In the genomic region with DNA sequence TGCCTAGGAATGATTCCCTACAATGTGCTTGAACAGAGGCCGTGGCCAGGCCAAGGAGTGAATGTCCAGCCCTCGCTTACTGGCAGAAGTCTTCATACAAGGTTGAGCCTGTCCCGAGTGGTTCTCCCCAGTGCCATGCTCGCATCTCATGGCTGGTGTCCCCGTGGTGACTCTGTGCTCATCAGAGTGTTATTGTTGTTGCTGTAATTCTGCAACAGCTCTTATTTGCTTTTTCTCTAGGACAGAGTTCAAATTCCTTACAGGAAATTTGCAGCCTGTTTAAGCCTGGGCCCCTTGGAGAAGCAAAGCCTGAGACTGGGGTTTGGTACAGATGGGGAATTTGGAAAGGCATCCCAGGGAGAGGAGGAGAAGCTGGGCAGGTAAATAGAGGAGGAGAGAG, we compare ENCODE assay signal across 23 cellular contexts.
"Had no signal": no experiment of that assay in that cellular context is flagged by ENCODE, and none has a peak within 500 bp of the region (broad histone marks: within the 10 kb centered on the region; RNA-seq: fewer than 3 reads in every experiment).

No MANE protein-coding gene starts in this region.

- H3K4me1 Mint-ChIP-seq: activated naive CD4-positive, alpha-beta T cell treated with anti-CD3 and anti-CD28 coated beads, Interleukin-2, amount 50 U/mL, for 24 hours; immature natural killer cell; memory B cell had no signal

- ATAC-seq: body of pancreas, foreskin keratinocyte, left ventricle myocardium superior, sciatic nerve had no signal

- H3K79me2 ChIP-seq: parathyroid adenoma had no signal

- H3K27ac ChIP-seq: body of pancreas, cardiac muscle cell, foreskin keratinocyte, parathyroid adenoma, thoracic aorta, upper lobe of left lung had no signal

- H3K9me3 ChIP-seq: body of pancreas, thoracic aorta, upper lobe of left lung had no signal

- H3K4me3 Mint-ChIP-seq: activated naive CD4-positive, alpha-beta T cell treated with anti-CD3 and anti-CD28 coated beads, Interleukin-2, amount 50 U/mL, for 24 hours; immature natural killer cell; memory B cell; nephron had no signal

- H3K4me1 ChIP-seq: body of pancreas, parathyroid adenoma, upper lobe of left lung had no signal

- H3K36me3 Mint-ChIP-seq: activated naive CD4-positive, alpha-beta T cell treated with anti-CD3 and anti-CD28 coated beads, Interleukin-2, amount 50 U/mL, for 24 hours; memory B cell had no signal

- H2AFZ ChIP-seq: parathyroid adenoma had no signal

- H3K27me3 Mint-ChIP-seq: activated naive CD4-positive, alpha-beta T cell treated with anti-CD3 and anti-CD28 coated beads, Interleukin-2, amount 50 U/mL, for 24 hours had no signal

- H3K27ac Mint-ChIP-seq: activated naive CD4-positive, alpha-beta T cell treated with anti-CD3 and anti-CD28 coated beads, Interleukin-2, amount 50 U/mL, for 24 hours; immature natural killer cell; memory B cell; nephron had no signal

- H3K27me3 ChIP-seq: body of pancreas, cardiac muscle cell, upper lobe of left lung had no signal

- H3K4me3 ChIP-seq: body of pancreas, cardiac muscle cell, thoracic aorta, upper lobe of left lung had no signal

- H3K36me3 ChIP-seq: cardiac muscle cell, thoracic aorta, upper lobe of left lung had no signal

- H3K9ac ChIP-seq: parathyroid adenoma had no signal

- DNase-seq: activated CD4-positive, alpha-beta T cell treated with anti-CD3 and anti-CD28 coated beads for 1 hour; activated CD4-positive, alpha-beta T cell treated with anti-CD3 and anti-CD28 coated beads, Interleukin-2, amount 50 U/mL, for 1 hour; activated gamma-delta T cell treated with Interleukin-2 at 50 U/mL for 16 hours; activated T-cell treated with anti-CD3 and anti-CD28 coated beads, Interleukin-2, amount 50 U/mL, for 1 hour; body of pancreas; effector CD4-positive, alpha-beta T cell; erythroblast; foreskin keratinocyte; immature natural killer cell; left ventricle myocardium superior; small intestine; stimulated activated CD4-positive, alpha-beta T cell treated with anti-CD3 and anti-CD28 coated beads, Interleukin-2, amount 100 ng/mL, for 24 hours; stimulated activated naive CD4-positive, alpha-beta T cell; T-helper 1 cell; T-helper 9 cell; upper lobe of left lung had no signal

- H3K9me3 Mint-ChIP-seq: activated naive CD4-positive, alpha-beta T cell treated with anti-CD3 and anti-CD28 coated beads, Interleukin-2, amount 50 U/mL, for 24 hours; immature natural killer cell; memory B cell; nephron had no signal
